Comparison of ENCODE assay signal across 14 cellular contexts in genomic region chr15:56356616-56357015, GRCh38. TPM values are rescaled to one million over a fixed set of nuclear protein-coding genes. Genes with fewer than 3 reads are reported as not detected.
DNase-seq lines count a peak whose midpoint lies in the region; ATAC-seq, FAIRE-seq and TF ChIP-seq lines count a peak whose summit lies in the region.
"Had no signal": no experiment of that assay in that cellular context is flagged by ENCODE, and none has a peak within 500 bp of the region (broad histone marks: within the 10 kb centered on the region; RNA-seq: fewer than 3 reads in every experiment).

No MANE protein-coding gene starts in this region.

- intact Hi-C loops in GM12878 (cut with micrococcal nuclease; ENCODE audit: unreplicated experiment): no loop called here

- CTCF ChIA-PET in GM12878 (lab: Yijun Ruan, JAX): no interaction called here

- peak overlapping the region; percentile 76 for H2AFZ ChIP-seq in GM12878 (ENCODE audit: control insufficient read depth, low read depth, low read length)

- TF ChIP-seq EP300 in GM12878 (IDR thresholded peaks at IDR 0.05; ENCODE audit: borderline replicate concordance in 1 of 2, control insufficient read depth in 1 of 2, low read depth in 2 of 2, low read length in 2 of 2) (peak in 1 of 2 experiments; percentile 56; a peak in 1 of 4 replicates), suprapubic skin (IDR thresholded peaks at IDR 0.05) (no peak)

- peak overlapping the region; percentile 12; the same call in 1 of the 2 replicates for H3K9ac ChIP-seq in GM12878 (ENCODE audit: control insufficient read depth, insufficient read depth, low read length)
- H3K9ac ChIP-seq: KMS-11 had no signal

- peaks cover 5% of the 10 kb centered on the region for H3K27me3 Mint-ChIP-seq in activated naive CD8-positive, alpha-beta T cell treated with anti-CD3 and anti-CD28 coated beads, Interleukin-2, amount 50 U/mL, for 24 hours
- H3K27me3 Mint-ChIP-seq: CD4-positive, alpha-beta memory T cell had no signal

- RAD21 ChIA-PET in GM12878 (lab: Charles Lee; ENCODE audit: unreplicated experiment): no interaction called here

- H3K36me3 Mint-ChIP-seq in activated naive CD8-positive, alpha-beta T cell treated with anti-CD3 and anti-CD28 coated beads, Interleukin-2, amount 50 U/mL, for 24 hours (ENCODE audit: low read depth): no peaks in the 10 kb centered on the region
- H3K36me3 Mint-ChIP-seq: CD4-positive, alpha-beta memory T cell had no signal

- FAIRE-seq in GM12878 (lab: Jason Lieb, UNC): peak; percentile 7

- no peaks in the 10 kb centered on the region for H3K36me3 ChIP-seq in GM12878 (ENCODE audit: control insufficient read depth in 2 of 2, insufficient read depth in 2 of 2, low read length in 1 of 2)
- no peaks in the 10 kb centered on the region for H3K36me3 ChIP-seq in suprapubic skin
- H3K36me3 ChIP-seq: SJSA1, tibial artery had no signal

- no peak for TF ChIP-seq POLR2A in GM12878 (IDR thresholded peaks at IDR 0.05; ENCODE audit: low read depth, low read length)
- TF ChIP-seq POLR2A in suprapubic skin (IDR thresholded peaks at IDR 0.05): no peak

- H3K27ac Mint-ChIP-seq in activated naive CD8-positive, alpha-beta T cell treated with anti-CD3 and anti-CD28 coated beads, Interleukin-2, amount 50 U/mL, for 24 hours: no peak overlapping the region
- H3K27ac Mint-ChIP-seq: CD4-positive, alpha-beta memory T cell had no signal

- no peaks in the 10 kb centered on the region for H3K9me3 Mint-ChIP-seq in activated naive CD8-positive, alpha-beta T cell treated with anti-CD3 and anti-CD28 coated beads, Interleukin-2, amount 50 U/mL, for 24 hours

- no peak for TF ChIP-seq RAD21 in GM12878 (IDR thresholded peaks at IDR 0.05; ENCODE audit: insufficient read depth, low read depth, low read length)

- in situ Hi-C loops in GM12878 (cut with MboI): no loop called here

- POLR2A ChIA-PET in GM12878 (lab: Charles Lee): no interaction called here

- H3K9me3 ChIP-seq in GM12878 (replicated peaks; ENCODE audit: control insufficient read depth, insufficient read depth, low read length): no peaks in the 10 kb centered on the region
- no peaks in the 10 kb centered on the region for H3K9me3 ChIP-seq in suprapubic skin
- H3K9me3 ChIP-seq: SJSA1, tibial artery had no signal

- peak overlapping the region; percentile 4; the same call in 1 of the 2 replicates for H3K4me2 ChIP-seq in GM12878 (ENCODE audit: control insufficient read depth, insufficient read depth)
- H3K4me2 ChIP-seq: KMS-11 had no signal

- BruUV-seq in GM12878 (replicated peaks; lab: Mats Ljungman, UMichigan): no TSS peak

- TF ChIP-seq CTCF in GM12878 (IDR thresholded peaks at IDR 0.05 in 2 of 3, conservative IDR thresholded peaks at IDR 0.05 in 1 of 3; ENCODE audit: control insufficient read depth in 2 of 3, extremely low read depth in 1 of 3, insufficient read depth in 1 of 3, low read depth in 3 of 3, low read length in 3 of 3) (no peak), suprapubic skin (IDR thresholded peaks at IDR 0.05) (no peak)

- peak; percentile 45 for DNase-seq in COR-L47 (lab: John Stamatoyannopoulos, UW)
- DNase-seq in GM12878 (ENCODE audit: low read depth, low spot score): no peak
- no peak for DNase-seq in stimulated activated naive CD8-positive, alpha-beta T cell treated with anti-CD3 and anti-CD28 coated beads, Interleukin-15, Interleukin-2, amounts not matched to agents 100 U/mL and 50 U/mL, for 24 hours
- DNase-seq in RKO (ENCODE audit: low spot score): no peak
- no peak for DNase-seq in activated naive CD8-positive, alpha-beta T cell treated with anti-CD3 and anti-CD28 coated beads, Interleukin-2, amount 50 U/mL, for 24 hours
- no peak for DNase-seq in suprapubic skin (ENCODE audit: low spot score in 2 of 2)
- DNase-seq: CD4-positive, alpha-beta memory T cell; effector memory CD4-positive, alpha-beta T cell; kidney glomerular epithelial cell; tibial artery had no signal

- H4K20me1 ChIP-seq in GM12878 (ENCODE audit: control insufficient read depth, insufficient read depth): no peaks in the 10 kb centered on the region

- H3K27ac ChIP-seq in GM12878 (ENCODE audit: control insufficient read depth, insufficient read depth): no peak overlapping the region
- H3K27ac ChIP-seq in suprapubic skin: no peak overlapping the region
- H3K27ac ChIP-seq: KMS-11, SJSA1, tibial artery had no signal

- H3K4me1 Mint-ChIP-seq in activated naive CD8-positive, alpha-beta T cell treated with anti-CD3 and anti-CD28 coated beads, Interleukin-2, amount 50 U/mL, for 24 hours: peaks cover 3% of the 10 kb centered on the region
- H3K4me1 Mint-ChIP-seq: CD4-positive, alpha-beta memory T cell had no signal

- H3K4me3 ChIP-seq in GM12878 (no peak overlapping the region), suprapubic skin (no peak overlapping the region)
- H3K4me3 ChIP-seq: SJSA1, tibial artery had no signal

- SMC1A ChIA-PET in GM12878 (lab: Charles Lee; ENCODE audit: uncharacterized antibody, unreplicated experiment): no interaction called here

- no peaks in the 10 kb centered on the region for H3K79me2 ChIP-seq in GM12878 (ENCODE audit: control insufficient read depth, insufficient read depth, low read length)

- H3K4me3 Mint-ChIP-seq in activated naive CD8-positive, alpha-beta T cell treated with anti-CD3 and anti-CD28 coated beads, Interleukin-2, amount 50 U/mL, for 24 hours: no peak overlapping the region
- H3K4me3 Mint-ChIP-seq: CD4-positive, alpha-beta memory T cell had no signal

- H3K27me3 ChIP-seq in GM12878 (replicated peaks in 1 of 2; ENCODE audit: control insufficient read depth in 2 of 2, insufficient read depth in 2 of 2, low read length in 1 of 2) (no peaks in the 10 kb centered on the region), suprapubic skin (no peaks in the 10 kb centered on the region)
- H3K27me3 ChIP-seq: SJSA1, tibial artery had no signal

- ATAC-seq in GM21390 (IDR thresholded peaks at IDR 0.05; ENCODE audit: unreplicated experiment) (peak; percentile 51), HG03565 (IDR thresholded peaks at IDR 0.05; ENCODE audit: unreplicated experiment) (peak; percentile 78), GM12878 (peak; percentile 90)
- ATAC-seq in stimulated activated naive CD8-positive, alpha-beta T cell treated with anti-CD3 and anti-CD28 coated beads, Interleukin-15, Interleukin-2, amounts not matched to agents 100 U/mL and 50 U/mL, for 24 hours: no peak
- ATAC-seq in activated naive CD8-positive, alpha-beta T cell treated with anti-CD3 and anti-CD28 coated beads, Interleukin-2, amount 50 U/mL, for 24 hours: no peak

- WGBS in GM12878 (ENCODE audit: insufficient coverage, insufficient replicate concordance, low lambda C conversion rate, missing lambda C conversion rate): 24% methylated on average over 2 of the region's 2 CpGs
- 72% methylated on average over 2 of the region's 2 CpGs for WGBS in suprapubic skin

- H3K4me1 ChIP-seq in GM12878 (ENCODE audit: control insufficient read depth, insufficient read depth, low read length) (0 out of 2 replicates have a peak, but pooled peaks cover 3% of the 10 kb centered on the region), suprapubic skin (peaks cover 4% of the 10 kb centered on the region)
- H3K4me1 ChIP-seq: SJSA1, tibial artery had no signal

TF ChIP-seq in GM12878, 131 proteins besides CTCF, POLR2A, EP300 and RAD21 (continues in another document):
- TF ChIP-seq, protein P1, sequence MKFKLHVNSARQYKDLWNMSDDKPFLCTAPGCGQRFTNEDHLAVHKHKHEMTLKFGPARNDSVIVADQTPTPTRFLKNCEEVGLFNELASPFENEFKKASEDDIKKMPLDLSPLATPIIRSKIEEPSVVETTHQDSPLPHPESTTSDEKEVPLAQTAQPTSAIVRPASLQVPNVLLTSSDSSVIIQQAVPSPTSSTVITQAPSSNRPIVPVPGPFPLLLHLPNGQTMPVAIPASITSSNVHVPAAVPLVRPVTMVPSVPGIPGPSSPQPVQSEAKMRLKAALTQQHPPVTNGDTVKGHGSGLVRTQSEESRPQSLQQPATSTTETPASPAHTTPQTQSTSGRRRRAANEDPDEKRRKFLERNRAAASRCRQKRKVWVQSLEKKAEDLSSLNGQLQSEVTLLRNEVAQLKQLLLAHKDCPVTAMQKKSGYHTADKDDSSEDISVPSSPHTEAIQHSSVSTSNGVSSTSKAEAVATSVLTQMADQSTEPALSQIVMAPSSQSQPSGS (IDR thresholded peaks at IDR 0.05; ENCODE audit: low read length): peak; percentile 85
- TF ChIP-seq NBN (IDR thresholded peaks at IDR 0.05) (no peak), MTA3 (IDR thresholded peaks at IDR 0.05; ENCODE audit: borderline replicate concordance, low read length) (peak; percentile 88), CEBPB (IDR thresholded peaks at IDR 0.05; ENCODE audit: borderline replicate concordance in 1 of 2, low read depth in 2 of 2, low read length in 2 of 2) (peak in 1 of 2 experiments; percentile 88; a peak in 1 of 4 replicates), SRF (IDR thresholded peaks at IDR 0.05; ENCODE audit: low read depth in 2 of 2, low read length in 2 of 2) (no peak), IKZF2 (IDR thresholded peaks at IDR 0.05) (peak in 1 of 2 experiments; percentile 57; a peak in 1 of 4 replicates), CBFB (IDR thresholded peaks at IDR 0.05; ENCODE audit: low read depth) (peak; percentile 84), GABPA (IDR thresholded peaks at IDR 0.05; ENCODE audit: low read depth) (peak; percentile 54; the same call in 1 of the 2 replicates), MYC (IDR thresholded peaks at IDR 0.05; ENCODE audit: insufficient read depth, insufficient read length, insufficient replicate concordance, low read length, severe bottlenecking) (no peak), FOXM1 (IDR thresholded peaks at IDR 0.05; ENCODE audit: low read depth, low read length) (peak; percentile 91; the same call in 1 of the 2 replicates)

RNA-seq across cellular contexts. Expression of gene TEX9, which starts 8.6 kb away (rescaled TPM):
- 142 and 154 TPM in 2 replicates for total RNA-seq in GM12878 (2013; cell fraction: nucleolus; rRNA removed)
- total RNA-seq in GM12878 (2014; rRNA removed): 70.4 and 103 TPM in 2 replicates
- total RNA-seq in GM12878 (2014; rRNA removed; fragmentation: Illumina TruSeq; extraction: Trizol): 143 and 155 TPM in 2 replicates
- total RNA-seq in GM12878 (2021): 72.3 and 75.2 TPM in 2 replicates
- 14.1 TPM for polyA plus RNA-seq in GM12878 (2011; ENCODE audit: low read depth)
- polyA plus RNA-seq in GM12878 (2011; rRNA removed): 9.0 and 16.6 TPM in 2 replicates
- 1.5 and 2.2 TPM in 2 replicates for polyA plus RNA-seq in GM12878 (2011; cell fraction: cytosol; rRNA removed)
- 7.7 and 11.0 TPM in 2 replicates for polyA plus RNA-seq in GM12878 (2011; cell fraction: nucleus; rRNA removed)
- polyA plus RNA-seq in GM12878 (2012): 23.4 and 28.9 TPM in 2 replicates
- 121 and 170 TPM in 2 replicates for polyA plus RNA-seq in GM12878 (2014; fragmentation: Illumina TruSeq; extraction: Trizol)
- 10 to 100 TPM; 69.6 to 74.3 TPM for polyA plus RNA-seq in GM12878 (2014; fragmentation: Nextera tagmentation; extraction: Ambion mirVana)
- polyA plus RNA-seq in GM12878 (2014; rRNA removed): 38.9 and 55.2 TPM in 2 replicates
- polyA plus RNA-seq in GM12878 (2016; fragmentation: Nextera tagmentation; extraction: Ambion mirVana): 10 to 100 TPM; 53.9 to 59.1 TPM
- 6.9 and 7.9 TPM in 2 replicates for polyA minus RNA-seq in GM12878 (2011; rRNA and poly(A)+ RNA removed)
- 1.9 and 3.0 TPM in 2 replicates for polyA minus RNA-seq in GM12878 (2011; cell fraction: cytosol; rRNA and poly(A)+ RNA removed)
- 18.1 and 42.0 TPM in 2 replicates for polyA minus RNA-seq in GM12878 (2011; cell fraction: nucleus; rRNA and poly(A)+ RNA removed)
- total RNA-seq in suprapubic skin: 10 to 100 TPM in 1 of 4 donors, 1 to 10 TPM in 3; 6.5 to 16.6 (median 8.9) TPM

Comparison
In these comparisons a context has a peak if more than half of its experiments do, and no peak if none do; other contexts are left out.
1. ATAC-seq: peak in GM21390 (single experiment), HG03565 (single experiment) and GM12878 (single experiment); none in stimulated activated naive CD8-positive, alpha-beta T cell treated with anti-CD3 and anti-CD28 coated beads, Interleukin-15, Interleukin-2, amounts not matched to agents 100 U/mL and 50 U/mL, for 24 hours (single experiment) and activated naive CD8-positive, alpha-beta T cell treated with anti-CD3 and anti-CD28 coated beads, Interleukin-2, amount 50 U/mL, for 24 hours (single experiment).
2. RNA of gene TEX9, which starts 8.6 kb away (total RNA-seq): 70.4 to 155 TPM in GM12878; 6.5 to 16.6 TPM in suprapubic skin; every median in the first group is over 4 times any median in the second.